Comparison of ENCODE assay signal across 8 cellular contexts in the genomic region with DNA sequence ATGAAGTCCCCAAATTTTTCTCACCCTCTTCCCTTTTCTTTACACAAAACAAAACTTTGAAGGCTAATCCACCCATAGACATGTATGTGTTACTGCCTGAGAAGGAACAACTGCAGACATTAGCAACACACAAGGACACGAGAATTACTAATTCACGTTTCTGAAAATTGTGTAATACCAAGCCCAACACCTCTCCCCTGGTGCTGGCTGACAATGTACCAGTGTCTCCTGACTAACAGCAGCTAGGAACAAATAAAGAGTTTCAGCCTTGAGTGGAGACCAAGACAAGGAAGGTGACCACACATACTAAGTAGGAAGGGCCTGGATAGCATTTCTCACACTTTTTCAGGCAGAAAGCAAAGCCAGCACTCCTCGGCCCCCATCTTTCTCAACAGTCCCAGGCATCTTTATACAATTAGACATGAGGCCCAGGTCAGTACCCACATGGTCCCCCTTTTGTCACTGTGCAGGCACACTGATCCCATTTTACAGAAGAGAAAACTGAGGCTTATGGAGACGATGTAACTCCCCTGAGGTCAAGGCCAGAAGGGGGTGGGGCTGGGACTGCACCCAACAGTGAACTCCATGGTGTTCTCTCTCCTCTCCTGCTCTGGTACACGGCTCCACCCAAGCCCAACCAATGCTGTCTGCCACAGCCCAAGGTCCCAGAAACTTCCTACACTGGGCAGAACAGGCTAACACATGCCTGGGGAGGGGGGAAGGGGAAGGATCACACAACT. TPM values are rescaled to one million over a fixed set of nuclear protein-coding genes. Genes with fewer than 3 reads are reported as not detected.
A peak's percentile ranks its signal among the peaks of the same experiment; 100 is the strongest.
DNase-seq lines count a peak whose midpoint lies in the region; ATAC-seq and TF ChIP-seq lines count a peak whose summit lies in the region.

No MANE protein-coding gene starts in this region.

- H3K36me3 Mint-ChIP-seq in T-cell = peaks cover 9% of the 10 kb centered on the region

- 13% methylated on average over 5 of the region's 5 CpGs for WGBS in prostate gland

- peak overlapping the region; percentile 28 to 46 for H3K27ac ChIP-seq in prostate gland

- peak; percentile 41 for DNase-seq in EL
- no peak for DNase-seq in T-cell
- peak; percentile 86 for DNase-seq in fibroblast of villous mesenchyme (ENCODE audit: low read depth)
- peak; percentile 36 for DNase-seq in prostate gland (ENCODE audit: low spot score)
- DNase-seq in GM19240 (ENCODE audit: insufficient read length, low spot score) = no peak
- no peak for DNase-seq in dedifferentiated amniotic fluid mesenchymal stem cell (ENCODE audit: extremely low spot score)

- no peaks in the 10 kb centered on the region for H3K36me3 ChIP-seq in prostate gland

- H3K9me3 Mint-ChIP-seq in T-cell = no peaks in the 10 kb centered on the region

- H3K4me3 ChIP-seq in fibroblast of villous mesenchyme (ENCODE audit: low read depth, low read length) = no peak overlapping the region
- H3K4me3 ChIP-seq in prostate gland = no peak overlapping the region

- CTCF ChIA-PET in T-cell (lab: Charles Lee) = no interaction called here

- peaks cover 89 to 95% (median 95%) of the 10 kb centered on the region in 3 donors for H3K4me1 Mint-ChIP-seq in T-cell

- POLR2A ChIA-PET in T-cell (lab: Charles Lee) = no interaction called here

- ATAC-seq in T-cell (replicated peaks in 1 of 4) (peak in 1 of 4 experiments; percentile 14), GM21576 (IDR thresholded peaks at IDR 0.05; ENCODE audit: unreplicated experiment) (no peak), GM19467 (IDR thresholded peaks at IDR 0.05; ENCODE audit: unreplicated experiment) (no peak)

- TF ChIP-seq CTCF in fibroblast of villous mesenchyme (IDR thresholded peaks at IDR 0.05; ENCODE audit: insufficient read depth, low read depth, low read length) (no peak), prostate gland (IDR thresholded peaks at IDR 0.05) (no peak)

- intact Hi-C loops in prostate gland (cut with DNase I) = no loop called here

- H3K27ac Mint-ChIP-seq in T-cell = peak overlapping the region; percentile 3 to 62

- H3K27me3 ChIP-seq in prostate gland (replicated peaks; ENCODE audit: insufficient read depth) = no peaks in the 10 kb centered on the region

- H3K27me3 Mint-ChIP-seq in T-cell = no peaks in the 10 kb centered on the region

- H3K4me1 ChIP-seq in prostate gland (replicated peaks) = peaks cover 20% of the 10 kb centered on the region

- peak overlapping the region; percentile 41 to 75 (median 43) for H3K4me3 Mint-ChIP-seq in T-cell

- H3K9me3 ChIP-seq in prostate gland = no peaks in the 10 kb centered on the region

- TF ChIP-seq POLR2A in prostate gland (IDR thresholded peaks at IDR 0.05) = no peak

RNA-seq across cellular contexts. Expression of a gene that starts 8.7 kb away (rescaled TPM):
- total RNA-seq in T-cell (100 to 1,000 TPM; 115 to 154 (median 139) TPM), fibroblast of villous mesenchyme (25.8 and 26.3 TPM in 2 replicates), prostate gland (10 to 100 TPM; 45.6 to 76.0 TPM)

RNA-seq across cellular contexts. Expression of a gene that starts 55.9 kb away (rescaled TPM):
- total RNA-seq in T-cell = 10 to 100 TPM; 75.8 to 90.3 (median 86.7) TPM
- total RNA-seq in fibroblast of villous mesenchyme = 16.0 and 19.6 TPM in 2 replicates
- total RNA-seq in prostate gland = 10 to 100 TPM; 30.3 to 34.2 TPM

Comparison
In these comparisons a context has a peak if more than half of its experiments do, and no peak if none do; other contexts are left out.
1. DNase-seq: peak in EL (single experiment), fibroblast of villous mesenchyme (single experiment) and prostate gland (single experiment); none in T-cell (0 of 34), GM19240 (single experiment) and dedifferentiated amniotic fluid mesenchymal stem cell (single experiment).